In the genomic region with DNA sequence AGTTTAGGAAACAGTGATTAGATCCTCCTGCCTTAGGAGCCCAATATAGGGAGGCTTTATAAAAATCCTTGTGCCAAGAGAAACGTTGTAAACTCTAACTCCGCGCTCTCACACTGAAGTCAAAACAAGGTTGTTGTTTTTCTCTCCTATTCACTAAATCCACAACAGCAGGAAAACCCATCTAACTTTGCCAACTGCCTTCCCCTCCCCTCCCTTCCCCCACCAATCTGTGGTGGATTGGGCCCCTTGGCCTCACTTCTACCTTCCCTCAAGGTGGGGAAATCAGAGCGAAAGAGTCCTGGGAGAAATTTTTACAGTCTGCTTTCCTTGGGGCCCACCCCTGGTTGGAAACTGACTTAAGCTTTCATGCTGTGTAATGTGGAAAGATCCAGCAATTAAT, we compare ENCODE assay signal across 1 cellular context.
TF ChIP-seq lines count a peak whose summit lies in the region.

No MANE protein-coding gene starts in this region.

TF ChIP-seq in GM23338, 12 proteins besides CTCF, POLR2A, EP300 and RAD21 (continued from another document):
- TF ChIP-seq, protein P1, sequence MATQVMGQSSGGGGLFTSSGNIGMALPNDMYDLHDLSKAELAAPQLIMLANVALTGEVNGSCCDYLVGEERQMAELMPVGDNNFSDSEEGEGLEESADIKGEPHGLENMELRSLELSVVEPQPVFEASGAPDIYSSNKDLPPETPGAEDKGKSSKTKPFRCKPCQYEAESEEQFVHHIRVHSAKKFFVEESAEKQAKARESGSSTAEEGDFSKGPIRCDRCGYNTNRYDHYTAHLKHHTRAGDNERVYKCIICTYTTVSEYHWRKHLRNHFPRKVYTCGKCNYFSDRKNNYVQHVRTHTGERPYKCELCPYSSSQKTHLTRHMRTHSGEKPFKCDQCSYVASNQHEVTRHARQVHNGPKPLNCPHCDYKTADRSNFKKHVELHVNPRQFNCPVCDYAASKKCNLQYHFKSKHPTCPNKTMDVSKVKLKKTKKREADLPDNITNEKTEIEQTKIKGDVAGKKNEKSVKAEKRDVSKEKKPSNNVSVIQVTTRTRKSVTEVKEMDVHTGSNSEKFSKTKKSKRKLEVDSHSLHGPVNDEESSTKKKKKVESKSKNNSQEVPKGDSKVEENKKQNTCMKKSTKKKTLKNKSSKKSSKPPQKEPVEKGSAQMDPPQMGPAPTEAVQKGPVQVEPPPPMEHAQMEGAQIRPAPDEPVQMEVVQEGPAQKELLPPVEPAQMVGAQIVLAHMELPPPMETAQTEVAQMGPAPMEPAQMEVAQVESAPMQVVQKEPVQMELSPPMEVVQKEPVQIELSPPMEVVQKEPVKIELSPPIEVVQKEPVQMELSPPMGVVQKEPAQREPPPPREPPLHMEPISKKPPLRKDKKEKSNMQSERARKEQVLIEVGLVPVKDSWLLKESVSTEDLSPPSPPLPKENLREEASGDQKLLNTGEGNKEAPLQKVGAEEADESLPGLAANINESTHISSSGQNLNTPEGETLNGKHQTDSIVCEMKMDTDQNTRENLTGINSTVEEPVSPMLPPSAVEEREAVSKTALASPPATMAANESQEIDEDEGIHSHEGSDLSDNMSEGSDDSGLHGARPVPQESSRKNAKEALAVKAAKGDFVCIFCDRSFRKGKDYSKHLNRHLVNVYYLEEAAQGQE (IDR thresholded peaks at IDR 0.05; ENCODE audit: unreplicated experiment) = no peak
- TF ChIP-seq NANOG (IDR thresholded peaks at IDR 0.05; ENCODE audit: borderline replicate concordance) = no peak
- no peak for TF ChIP-seq EZH2 (IDR thresholded peaks at IDR 0.05; ENCODE audit: low read depth, unreplicated experiment)
- no peak for TF ChIP-seq EZH2phosphoT487 (IDR thresholded peaks at IDR 0.05; ENCODE audit: unreplicated experiment)
- no peak for TF ChIP-seq JUNB (IDR thresholded peaks at IDR 0.05; ENCODE audit: unreplicated experiment)
- no peak for TF ChIP-seq ZNF331 (CRISPR knock-in tag; IDR thresholded peaks at IDR 0.05; ENCODE audit: low read depth)
- TF ChIP-seq POLR2AphosphoS5 (IDR thresholded peaks at IDR 0.05; ENCODE audit: low read depth) = no peak
- TF ChIP-seq, protein P2, sequence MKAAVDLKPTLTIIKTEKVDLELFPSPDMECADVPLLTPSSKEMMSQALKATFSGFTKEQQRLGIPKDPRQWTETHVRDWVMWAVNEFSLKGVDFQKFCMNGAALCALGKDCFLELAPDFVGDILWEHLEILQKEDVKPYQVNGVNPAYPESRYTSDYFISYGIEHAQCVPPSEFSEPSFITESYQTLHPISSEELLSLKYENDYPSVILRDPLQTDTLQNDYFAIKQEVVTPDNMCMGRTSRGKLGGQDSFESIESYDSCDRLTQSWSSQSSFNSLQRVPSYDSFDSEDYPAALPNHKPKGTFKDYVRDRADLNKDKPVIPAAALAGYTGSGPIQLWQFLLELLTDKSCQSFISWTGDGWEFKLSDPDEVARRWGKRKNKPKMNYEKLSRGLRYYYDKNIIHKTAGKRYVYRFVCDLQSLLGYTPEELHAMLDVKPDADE (IDR thresholded peaks at IDR 0.05) = no peak
